13 cellular contexts compared by ENCODE assay signal in the genomic region with DNA sequence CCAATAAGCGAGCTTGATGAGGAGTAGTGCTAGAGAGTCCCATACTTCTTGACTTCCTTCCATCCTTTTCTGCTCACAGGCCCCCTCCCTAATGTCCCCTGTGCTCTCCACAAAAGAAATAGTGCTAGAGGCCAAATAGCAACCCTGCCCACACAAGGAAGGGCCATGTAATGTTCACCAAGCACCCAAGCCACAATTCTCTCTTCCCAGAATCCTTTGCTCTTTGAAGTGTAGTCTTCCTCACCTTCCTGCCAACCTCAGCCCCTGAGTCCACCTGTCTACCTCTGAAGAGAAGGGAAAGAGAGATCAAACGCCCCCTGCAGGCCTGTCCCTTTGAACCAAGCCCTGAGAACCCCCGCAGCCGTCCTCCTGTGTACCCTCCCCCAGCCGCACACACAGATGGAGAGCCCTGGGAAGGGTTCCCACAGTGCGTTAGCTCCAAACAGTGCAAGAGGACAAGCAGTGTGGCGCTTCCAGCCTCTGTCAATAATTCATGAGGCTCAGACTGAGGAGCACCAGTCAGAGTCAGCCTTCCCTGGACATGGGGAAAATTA. TPM values are rescaled to one million over a fixed set of nuclear protein-coding genes. Genes with fewer than 3 reads are reported as not detected.
DNase-seq lines count a peak whose midpoint lies in the region; ATAC-seq and TF ChIP-seq lines count a peak whose summit lies in the region.
"Had no signal": no experiment of that assay in that cellular context is flagged by ENCODE, and none has a peak within 500 bp of the region (broad histone marks: within the 10 kb centered on the region; RNA-seq: fewer than 3 reads in every experiment).

No MANE protein-coding gene starts in this region.

- no peak overlapping the region for H3K27ac Mint-ChIP-seq in activated naive CD4-positive, alpha-beta T cell treated with anti-CD3 and anti-CD28 coated beads, Interleukin-2, amount 10 ng/mL, durations not matched to agents 7 days and 5 days
- H3K27ac Mint-ChIP-seq in activated naive CD4-positive, alpha-beta T cell treated with anti-CD3 and anti-CD28 coated beads, Interleukin-2, amount 50 U/mL, for 72 hours, result no peak overlapping the region

- peaks cover 30% of the 10 kb centered on the region for H3K4me1 Mint-ChIP-seq in activated naive CD4-positive, alpha-beta T cell treated with anti-CD3 and anti-CD28 coated beads, Interleukin-2, amount 10 ng/mL, durations not matched to agents 7 days and 5 days

- peaks cover 24% of the 10 kb centered on the region for H3K36me3 Mint-ChIP-seq in activated naive CD4-positive, alpha-beta T cell treated with anti-CD3 and anti-CD28 coated beads, Interleukin-2, amount 10 ng/mL, durations not matched to agents 7 days and 5 days
- peaks cover 0 to 8% of the 10 kb centered on the region in 2 donors for H3K36me3 Mint-ChIP-seq in activated naive CD4-positive, alpha-beta T cell treated with anti-CD3 and anti-CD28 coated beads, Interleukin-2, amount 50 U/mL, for 72 hours
- H3K36me3 Mint-ChIP-seq: natural killer cell had no signal

- H3K36me3 ChIP-seq in gastrocnemius medialis, result no peaks in the 10 kb centered on the region
- H3K36me3 ChIP-seq in vagina, result no peaks in the 10 kb centered on the region

- H3K9me3 ChIP-seq in gastrocnemius medialis, result no peaks in the 10 kb centered on the region
- H3K9me3 ChIP-seq in vagina, result no peaks in the 10 kb centered on the region

- peaks cover 19% of the 10 kb centered on the region for H3K9me3 Mint-ChIP-seq in activated naive CD4-positive, alpha-beta T cell treated with anti-CD3 and anti-CD28 coated beads, Interleukin-2, amount 10 ng/mL, durations not matched to agents 7 days and 5 days
- H3K9me3 Mint-ChIP-seq in activated naive CD4-positive, alpha-beta T cell treated with anti-CD3 and anti-CD28 coated beads, Interleukin-2, amount 50 U/mL, for 72 hours, result no peaks in the 10 kb centered on the region
- H3K9me3 Mint-ChIP-seq: natural killer cell had no signal

- H3K27me3 Mint-ChIP-seq in activated naive CD4-positive, alpha-beta T cell treated with anti-CD3 and anti-CD28 coated beads, Interleukin-2, amount 10 ng/mL, durations not matched to agents 7 days and 5 days, result no peaks in the 10 kb centered on the region
- H3K27me3 Mint-ChIP-seq: T-cell had no signal

- H3K4me3 ChIP-seq in gastrocnemius medialis (no peak overlapping the region), vagina (no peak overlapping the region)

- CTCF ChIA-PET in activated naive CD4-positive, alpha-beta T cell treated with anti-CD3 and anti-CD28 coated beads, Interleukin-2, amount 10 ng/mL, durations not matched to agents 7 days and 5 days (lab: Charles Lee), result no interaction called here

- in situ Hi-C loops in gastrocnemius medialis (cut with MboI; ENCODE audit: low sequenced_read_pairs in 4 of 4), result no loop called here

- H3K4me1 ChIP-seq in gastrocnemius medialis (peaks cover 13 to 38% of the 10 kb centered on the region in 2 donors), vagina (peaks cover 29% of the 10 kb centered on the region)

- H3K27me3 ChIP-seq in gastrocnemius medialis, result no peaks in the 10 kb centered on the region
- no peaks in the 10 kb centered on the region for H3K27me3 ChIP-seq in vagina

- H3K27ac ChIP-seq in gastrocnemius medialis (peak overlapping the region in 3 of 4 donors; percentile 6 to 70 (median 23)), vagina (no peak overlapping the region)

- no peak for ATAC-seq in activated naive CD4-positive, alpha-beta T cell treated with anti-CD3 and anti-CD28 coated beads, Interleukin-2, amount 50 U/mL, for 72 hours
- ATAC-seq in gastrocnemius medialis, result no peak
- ATAC-seq: natural killer cell, T-cell had no signal

- TF ChIP-seq POLR2A in gastrocnemius medialis (IDR thresholded peaks at IDR 0.05) (no peak), vagina (IDR thresholded peaks at IDR 0.05) (no peak)

- TF ChIP-seq CTCF in gastrocnemius medialis (IDR thresholded peaks at IDR 0.05 in 4 of 5, conservative IDR thresholded peaks at IDR 0.05 in 1 of 5), result no peak
- TF ChIP-seq CTCF in vagina (IDR thresholded peaks at IDR 0.05), result no peak

- no peak for DNase-seq in activated naive CD4-positive, alpha-beta T cell treated with anti-CD3 and anti-CD28 coated beads, Interleukin-2, amount 10 ng/mL, durations not matched to agents 7 days and 5 days
- DNase-seq in activated naive CD4-positive, alpha-beta T cell treated with anti-CD3 and anti-CD28 coated beads, Interleukin-2, amount 50 U/mL, for 72 hours (ENCODE audit: low spot score in 2 of 2), result no peak
- DNase-seq in NCI-H69 (lab: John Stamatoyannopoulos, UW), result peak; percentile 59
- DNase-seq in hypothalamus (lab: John Stamatoyannopoulos, UW), result peak in 27 of 51 donors; percentile 4 to 60 (median 25)
- peak in 1 of 2 donors; percentile 18 for DNase-seq in gastrocnemius medialis
- no peak for DNase-seq in occipital lobe (lab: John Stamatoyannopoulos, UW)
- no peak for DNase-seq in stimulated activated CD4-positive, alpha-beta T cell treated with anti-CD3 and anti-CD28 coated beads, Interleukin-4, amount 100 ng/mL, for 24 hours
- no peak for DNase-seq in vagina (ENCODE audit: extremely low spot score in 2 of 2)
- DNase-seq: aorta, natural killer cell, NCI-H774, T-cell had no signal

- intact Hi-C loops in gastrocnemius medialis (cut with DNase I; ENCODE audit: low total_unique reads), result loop anchor here (10.0 kb wide), 1 partner anchor 477 kb away; no protein-coding TSS in a partner anchor
- intact Hi-C loops in vagina (cut with DNase I), result no loop called here

- H3K4me3 Mint-ChIP-seq in activated naive CD4-positive, alpha-beta T cell treated with anti-CD3 and anti-CD28 coated beads, Interleukin-2, amount 10 ng/mL, durations not matched to agents 7 days and 5 days, result peak overlapping the region; percentile 4
- H3K4me3 Mint-ChIP-seq: CD14-positive monocyte, natural killer cell had no signal

RNA-seq across cellular contexts. Expression of gene DHRS4, which starts 1.9 kb away (rescaled TPM):
- 10 to 100 TPM; 14.8 to 17.6 TPM for total RNA-seq in activated naive CD4-positive, alpha-beta T cell treated with anti-CD3 and anti-CD28 coated beads, Interleukin-2, amount 50 U/mL, for 72 hours
- 10 to 100 TPM; 26.0 to 56.2 (median 44.1) TPM for total RNA-seq in gastrocnemius medialis
- total RNA-seq in occipital lobe, result 4.4 TPM
- total RNA-seq in vagina, result 21.4 TPM

RNA-seq across cellular contexts. Expression of gene DHRS4L2, which starts 37.1 kb away (rescaled TPM):
- 10 to 100 TPM; 13.5 to 22.1 TPM for total RNA-seq in activated naive CD4-positive, alpha-beta T cell treated with anti-CD3 and anti-CD28 coated beads, Interleukin-2, amount 50 U/mL, for 72 hours
- total RNA-seq in gastrocnemius medialis, result 10 to 100 TPM; 12.1 to 40.2 (median 25.0) TPM
- total RNA-seq in occipital lobe, result 1.9 TPM
- total RNA-seq in vagina, result 16.7 TPM

Comparison
In these comparisons a context has a peak if more than half of its experiments do, and no peak if none do; other contexts are left out.
1. DNase-seq: peak in NCI-H69 (single experiment) and hypothalamus (27 of 51); none in activated naive CD4-positive, alpha-beta T cell treated with anti-CD3 and anti-CD28 coated beads, Interleukin-2, amount 10 ng/mL, durations not matched to agents 7 days and 5 days (single experiment), activated naive CD4-positive, alpha-beta T cell treated with anti-CD3 and anti-CD28 coated beads, Interleukin-2, amount 50 U/mL, for 72 hours (0 of 2), occipital lobe (single experiment), stimulated activated CD4-positive, alpha-beta T cell treated with anti-CD3 and anti-CD28 coated beads, Interleukin-4, amount 100 ng/mL, for 24 hours (single experiment) and vagina (0 of 2).